In genomic region chr1:37096523-37096922, GRCh38 we compare ENCODE assay signal across 11 cellular contexts.
A peak's percentile ranks its signal among the peaks of the same experiment; 100 is the strongest.
DNase-seq lines count a peak whose midpoint lies in the region; ATAC-seq lines count a peak whose summit lies in the region.
"Had no signal": no experiment of that assay in that cellular context is flagged by ENCODE, and none has a peak within 500 bp of the region (broad histone marks: within the 10 kb centered on the region; RNA-seq: fewer than 3 reads in every experiment).

No MANE protein-coding gene starts in this region.

- no peak overlapping the region for H3K4me3 ChIP-seq in HAP-1
- H3K4me3 ChIP-seq: spleen had no signal

- H3K27me3 Mint-ChIP-seq in memory B cell (peaks cover 4% of the 10 kb centered on the region), T-helper 17 cell (peaks cover 69% of the 10 kb centered on the region)

- in situ Hi-C loops in HAP-1 (cut with MboI; ENCODE audit: low sequenced_read_pairs) = no loop called here

- no peaks in the 10 kb centered on the region for H3K9me3 Mint-ChIP-seq in memory B cell

- H3K4me3 Mint-ChIP-seq in memory B cell = no peak overlapping the region
- H3K4me3 Mint-ChIP-seq in T-helper 17 cell = no peak overlapping the region
- H3K4me3 Mint-ChIP-seq: brain, naive B cell had no signal

- peak overlapping the region; percentile 8 for H3K27ac Mint-ChIP-seq in memory B cell
- H3K27ac Mint-ChIP-seq in T-helper 17 cell = no peak overlapping the region

- H3K4me1 Mint-ChIP-seq in memory B cell (peaks cover 39% of the 10 kb centered on the region), T-helper 17 cell (peaks cover 3% of the 10 kb centered on the region)

- H3K36me3 Mint-ChIP-seq in memory B cell = no peaks in the 10 kb centered on the region
- no peaks in the 10 kb centered on the region for H3K36me3 Mint-ChIP-seq in T-helper 17 cell (ENCODE audit: low read depth)
- H3K36me3 Mint-ChIP-seq: brain, naive B cell had no signal

- ATAC-seq in memory B cell (ENCODE audit: low read depth) (no peak), T-helper 17 cell (no peak), GM19324 (IDR thresholded peaks at IDR 0.05; ENCODE audit: low FRiP score, unreplicated experiment) (no peak)

- H3K27me3 ChIP-seq in HAP-1 (ENCODE audit: low read depth) = no peaks in the 10 kb centered on the region

- DNase-seq in NCI-H2081 (lab: John Stamatoyannopoulos, UW) = peak; percentile 3 to 26
- DNase-seq in NCI-H2081 treated with DMSO at 0.1 percent for 48 hours (lab: John Stamatoyannopoulos, UW) = no peak
- DNase-seq in HAP-1 (ENCODE audit: low spot score in 2 of 2) = peak; percentile 3 to 42
- peak; percentile 38 for DNase-seq in RPMI8226
- no peak for DNase-seq in memory B cell (ENCODE audit: low spot score in 2 of 2)
- no peak for DNase-seq in T-helper 17 cell
- no peak for DNase-seq in midbrain (lab: John Stamatoyannopoulos, UW)
- DNase-seq: naive B cell, spleen had no signal

- H3K9me3 ChIP-seq in HAP-1 (no peaks in the 10 kb centered on the region), T-helper 17 cell (ENCODE audit: control insufficient read depth, low read length, poor library complexity, severe bottlenecking) (no peaks in the 10 kb centered on the region)
- H3K9me3 ChIP-seq: spleen had no signal

- no peaks in the 10 kb centered on the region for H3K4me1 ChIP-seq in HAP-1

- H3K36me3 ChIP-seq in HAP-1 (replicated peaks) = no peaks in the 10 kb centered on the region
- H3K36me3 ChIP-seq: spleen had no signal

Comparison
In these comparisons a context has a peak if more than half of its experiments do, and no peak if none do; other contexts are left out.
1. DNase-seq: peak in NCI-H2081 (2 of 2), HAP-1 (2 of 2) and RPMI8226 (single experiment); none in NCI-H2081 treated with DMSO at 0.1 percent for 48 hours (single experiment), memory B cell (0 of 2), T-helper 17 cell (0 of 3) and midbrain (single experiment).